In genomic region chr5:125043781-125044391, GRCh38 we compare ENCODE assay signal across 10 cellular contexts.
DNase-seq lines count a peak whose midpoint lies in the region; ATAC-seq, FAIRE-seq and TF ChIP-seq lines count a peak whose summit lies in the region.
"Had no signal": no experiment of that assay in that cellular context is flagged by ENCODE, and none has a peak within 500 bp of the region (broad histone marks: within the 10 kb centered on the region; RNA-seq: fewer than 3 reads in every experiment).

No MANE protein-coding gene starts in this region.

- H3K4me3 ChIP-seq in choroid plexus epithelial cell (ENCODE audit: low read depth, low read length) = no peak overlapping the region
- no peak overlapping the region for H3K4me3 ChIP-seq in WERI-Rb-1 (ENCODE audit: low read depth, low read length)
- H3K4me3 ChIP-seq: upper lobe of left lung had no signal

- no peaks in the 10 kb centered on the region for H3K27me3 ChIP-seq in WERI-Rb-1 (ENCODE audit: insufficient read depth, low read depth, severe bottlenecking)
- H3K27me3 ChIP-seq: upper lobe of left lung had no signal

- H3K36me3 ChIP-seq in WERI-Rb-1 = no peaks in the 10 kb centered on the region
- H3K36me3 ChIP-seq: upper lobe of left lung had no signal

- no peaks in the 10 kb centered on the region for H3K9me3 ChIP-seq in WERI-Rb-1 (ENCODE audit: severe bottlenecking)
- H3K9me3 ChIP-seq: upper lobe of left lung had no signal

- ATAC-seq in GM21390 (IDR thresholded peaks at IDR 0.05; ENCODE audit: unreplicated experiment) = no peak
- ATAC-seq: naive thymus-derived CD4-positive, alpha-beta T cell had no signal

- no peak overlapping the region for H3K27ac ChIP-seq in WERI-Rb-1
- H3K27ac ChIP-seq: upper lobe of left lung had no signal

- FAIRE-seq in D721Med (lab: Jason Lieb, UNC) = no peak

- DNase-seq in D341Med (ENCODE audit: low spot score) (peak; percentile 48), NCI-H2081 (lab: John Stamatoyannopoulos, UW) (peak; percentile 83 to 94), choroid plexus epithelial cell (ENCODE audit: low read depth) (peak; percentile 93), mucosa of gallbladder (ENCODE audit: low spot score) (peak; percentile 88), WERI-Rb-1 (no peak), D721Med (ENCODE audit: insufficient read length, low spot score) (no peak), medulla oblongata (ENCODE audit: extremely low spot score) (no peak)
- DNase-seq: naive thymus-derived CD4-positive, alpha-beta T cell had no signal

- TF ChIP-seq CTCF in choroid plexus epithelial cell (conservative IDR thresholded peaks at IDR 0.05; ENCODE audit: low read depth, low read length) (no peak), WERI-Rb-1 (IDR thresholded peaks at IDR 0.05; ENCODE audit: low read depth, low read length) (no peak), D721Med (IDR thresholded peaks at IDR 0.05; ENCODE audit: insufficient read depth, missing control alignments) (no peak)

Comparison
In these comparisons a context has a peak if more than half of its experiments do, and no peak if none do; other contexts are left out.
1. DNase-seq: peak in D341Med (single experiment), NCI-H2081 (2 of 2), choroid plexus epithelial cell (single experiment) and mucosa of gallbladder (single experiment); none in WERI-Rb-1 (single experiment), D721Med (single experiment) and medulla oblongata (single experiment).